ENCODE assay signal across 8 cellular contexts in genomic region chr10:103451091-103451801, GRCh38. TPM values are rescaled to one million over a fixed set of nuclear protein-coding genes. Genes with fewer than 3 reads are reported as not detected.
DNase-seq lines count a peak whose midpoint lies in the region; ATAC-seq lines count a peak whose summit lies in the region.

No MANE protein-coding gene starts in this region.

- ATAC-seq in GM21367 (IDR thresholded peaks at IDR 0.05; ENCODE audit: unreplicated experiment) (no peak), HG03354 (IDR thresholded peaks at IDR 0.05; ENCODE audit: poor library complexity, severe bottlenecking, unreplicated experiment) (no peak)

- DNase-seq in NOMO-1 treated with DMSO at 0.1 percent for 48 hours (lab: John Stamatoyannopoulos, UW; ENCODE audit: unreplicated experiment): peak; percentile 5
- no peak for DNase-seq in NOMO-1 treated with dmso at 0.1 percent for 144 hours (lab: John Stamatoyannopoulos, UW; ENCODE audit: unreplicated experiment)
- peak; percentile 76 to 82 for DNase-seq in SJCRH30
- DNase-seq in stimulated activated CD4-positive, alpha-beta T cell treated with anti-CD3 and anti-CD28 coated beads, Interleukin-15, amount 100 ng/mL, for 1 hour (ENCODE audit: low read depth in 1 of 2, low spot score in 1 of 2): peak; percentile 16 to 25

- H3K9me3 ChIP-seq in SJCRH30 (replicated peaks) (no peaks in the 10 kb centered on the region), iPS-20b (ENCODE audit: insufficient read depth, low read depth, low read length) (no peaks in the 10 kb centered on the region)

- H3K27me3 ChIP-seq in SJCRH30: no peaks in the 10 kb centered on the region
- no peaks in the 10 kb centered on the region for H3K27me3 ChIP-seq in iPS-20b (ENCODE audit: insufficient read depth, low read length)

- 2 to 50% (median 9%) methylated on average over 14 of the region's 14 CpGs for WGBS in adipose tissue, 3 donors

- H3K36me3 ChIP-seq in SJCRH30 (peaks cover 25% of the 10 kb centered on the region), iPS-20b (ENCODE audit: insufficient read depth, low read depth, low read length) (peaks cover 16% of the 10 kb centered on the region)

- H3K4me3 ChIP-seq in SJCRH30 (peak overlapping the region; percentile 67), iPS-20b (ENCODE audit: low read length) (peak overlapping the region; percentile 52; the same call in 1 of the 2 replicates)

- H3K4me1 ChIP-seq in SJCRH30 (peaks cover 7% of the 10 kb centered on the region), iPS-20b (ENCODE audit: insufficient read depth, low read length) (no peaks in the 10 kb centered on the region)

- H3K9ac ChIP-seq in iPS-20b (ENCODE audit: low read depth, low read length): no peak overlapping the region

- peak overlapping the region; percentile 67 for H3K27ac ChIP-seq in SJCRH30
- peak overlapping the region; percentile 71 for H3K27ac ChIP-seq in adipose tissue (ENCODE audit: low read depth, low read length)
- H3K27ac ChIP-seq in iPS-20b (ENCODE audit: low read length): no peak overlapping the region

RNA-seq across cellular contexts. Expression of gene CALHM2, which starts 0.9 kb away (rescaled TPM):
- 34.8 and 35.0 TPM in 2 replicates for total RNA-seq in SJCRH30 (2014; rRNA removed; shearing (Covaris generic))
- polyA plus RNA-seq in adipose tissue: 10 to 100 TPM in 2 of 3 donors, 1 to 10 TPM in 1; 6.6 to 95.5 (median 38.1) TPM

RNA-seq across cellular contexts. Expression of gene CALHM1, which starts 7.5 kb away (rescaled TPM):
- 0.02 and 0.13 TPM in 2 replicates for total RNA-seq in SJCRH30 (2014; rRNA removed; shearing (Covaris generic))
- polyA plus RNA-seq in adipose tissue: not detected

RNA-seq across cellular contexts. Expression of gene CALHM3, which starts 27.8 kb away (rescaled TPM):
- total RNA-seq in SJCRH30 (2014; rRNA removed; shearing (Covaris generic)): not detected in 2 replicates
- polyA plus RNA-seq in adipose tissue: under 1 TPM in 1 of 3 donors, not detected in 2; 0.37 TPM

RNA-seq across cellular contexts. Expression of gene NEURL1, which starts 42.3 kb away (rescaled TPM):
- total RNA-seq in SJCRH30 (2014; rRNA removed; shearing (Covaris generic)): 2.6 and 4.1 TPM in 2 replicates
- polyA plus RNA-seq in adipose tissue: 1 to 10 TPM in 1 of 3 donors, under 1 TPM in 1, not detected in 1; 0.51 to 9.8 TPM

RNA-seq across cellular contexts. Expression of gene PDCD11, which starts 54.8 kb away (rescaled TPM):
- total RNA-seq in SJCRH30 (2014; rRNA removed; shearing (Covaris generic)): 76.1 and 80.0 TPM in 2 replicates
- 10 to 100 TPM in 2 of 3 donors, 1 to 10 TPM in 1; 8.6 to 15.6 (median 14.8) TPM for polyA plus RNA-seq in adipose tissue
